13 cellular contexts compared by ENCODE assay signal in genomic region chr17:47852113-47852949, GRCh38. TPM values are rescaled to one million over a fixed set of nuclear protein-coding genes. Genes with fewer than 3 reads are reported as not detected.
DNase-seq lines count a peak whose midpoint lies in the region; ATAC-seq and TF ChIP-seq lines count a peak whose summit lies in the region.
"Had no signal": no experiment of that assay in that cellular context is flagged by ENCODE, and none has a peak within 500 bp of the region (broad histone marks: within the 10 kb centered on the region; RNA-seq: fewer than 3 reads in every experiment).

No MANE protein-coding gene starts in this region.

- H3K4me3 Mint-ChIP-seq in GM23338 (peak overlapping the region; percentile 68), brain (peak overlapping the region in 3 of 5 experiments; percentile 38 to 68 (median 57)), mesothelial cell of epicardium (peak overlapping the region; percentile 66)

- H3K14ac ChIP-seq in mesenchymal stem cell (ENCODE audit: low read length in 2 of 2): no peak overlapping the region

- H2BK5ac ChIP-seq in mesenchymal stem cell (ENCODE audit: low read depth, low read length, poor library complexity, severe bottlenecking): no peak overlapping the region

- no peaks in the 10 kb centered on the region for H3K9me3 ChIP-seq in mesenchymal stem cell (ENCODE audit: control insufficient read depth, low read length)
- H3K9me3 ChIP-seq: gastroesophageal sphincter had no signal

- H2AK5ac ChIP-seq in mesenchymal stem cell (ENCODE audit: low read length, severe bottlenecking): no peak overlapping the region

- no peak overlapping the region for H2BK12ac ChIP-seq in mesenchymal stem cell (ENCODE audit: low read length in 2 of 2)

- peaks cover 19% of the 10 kb centered on the region; the same call in 1 of the 2 replicates for H3F3A ChIP-seq in GM23338 (replicated peaks; ENCODE audit: low read depth)

- H3K9me2 ChIP-seq in GM23338 (ENCODE audit: insufficient read depth): no peaks in the 10 kb centered on the region

- peak overlapping the region; percentile 95 for H2AFZ ChIP-seq in GM23338
- H2AFZ ChIP-seq in mesenchymal stem cell (ENCODE audit: low read depth, low read length): no peak overlapping the region
- H2AFZ ChIP-seq: parathyroid adenoma had no signal

- H4K20me1 ChIP-seq in GM23338 (replicated peaks; ENCODE audit: insufficient read depth): peaks cover 4% of the 10 kb centered on the region; the same call in 1 of the 2 replicates

- H3K4me3 ChIP-seq in GM23338 (peak overlapping the region; percentile 58), mesenchymal stem cell (ENCODE audit: insufficient read depth in 1 of 2, low read depth in 1 of 2, low read length in 2 of 2) (no peak overlapping the region)

- no peak overlapping the region for H3K4ac ChIP-seq in mesenchymal stem cell (ENCODE audit: low read depth in 1 of 2, low read length in 2 of 2)

- H3K4me2 ChIP-seq in GM23338: peak overlapping the region; percentile 96
- no peak overlapping the region for H3K4me2 ChIP-seq in mesenchymal stem cell (ENCODE audit: low read length, poor library complexity, severe bottlenecking)

- H3K27ac Mint-ChIP-seq in GM23338 (no peak overlapping the region), brain (no peak overlapping the region), mesothelial cell of epicardium (peak overlapping the region; percentile 74)

- H3K79me2 ChIP-seq in GM23338 (replicated peaks; ENCODE audit: insufficient read depth): no peaks in the 10 kb centered on the region

- DNase-seq in CD1c-positive myeloid dendritic cell (ENCODE audit: extremely low spot score): peak; percentile 69
- peak; percentile 10 for DNase-seq in GM23338 (ENCODE audit: low spot score)
- no peak for DNase-seq in mesothelial cell of epicardium (ENCODE audit: low spot score in 2 of 2, unreplicated experiment in 2 of 2)
- no peak for DNase-seq in germinal center (ENCODE audit: low spot score)
- DNase-seq in mesenchymal stem cell: no peak
- DNase-seq in NCI-H1694 treated with DMSO at 0.1 percent for 48 hours (lab: John Stamatoyannopoulos, UW): no peak
- DNase-seq: amniotic stem cell; effector CD4-positive, alpha-beta T cell; GF-D8 had no signal

- peaks cover 47% of the 10 kb centered on the region for H3K4me1 Mint-ChIP-seq in GM23338
- peaks cover 14% of the 10 kb centered on the region for H3K4me1 Mint-ChIP-seq in brain
- H3K4me1 Mint-ChIP-seq in mesothelial cell of epicardium: peaks cover 62% of the 10 kb centered on the region

- no peak overlapping the region for H2BK15ac ChIP-seq in mesenchymal stem cell (ENCODE audit: low read depth, poor library complexity, severe bottlenecking)

- 55% methylated on average over 31 of the region's 32 CpGs for WGBS in mesenchymal stem cell

- no peaks in the 10 kb centered on the region for H3K79me1 ChIP-seq in mesenchymal stem cell (replicated peaks; ENCODE audit: low read length, poor library complexity, severe bottlenecking)

- H3K4me1 ChIP-seq in GM23338 (ENCODE audit: insufficient read depth): peaks cover 39% of the 10 kb centered on the region
- H3K4me1 ChIP-seq in mesenchymal stem cell (ENCODE audit: control insufficient read depth, insufficient read depth, low read depth, low read length): peaks cover 12% of the 10 kb centered on the region
- H3K4me1 ChIP-seq: parathyroid adenoma had no signal

- TF ChIP-seq CTCF in GM23338 (conservative IDR thresholded peaks at IDR 0.05; ENCODE audit: low read depth in 2 of 2): no peak
- TF ChIP-seq CTCF in brain (conservative IDR thresholded peaks at IDR 0.05): no peak
- TF ChIP-seq CTCF in mesothelial cell of epicardium (IDR thresholded peaks at IDR 0.05; ENCODE audit: unreplicated experiment): no peak

- no peak overlapping the region for H4K8ac ChIP-seq in mesenchymal stem cell (ENCODE audit: low read length)

- H3K9ac ChIP-seq in mesenchymal stem cell (ENCODE audit: low read length): no peak overlapping the region
- H3K9ac ChIP-seq: parathyroid adenoma had no signal

- H3K36me3 ChIP-seq in GM23338 (ENCODE audit: insufficient read depth): no peaks in the 10 kb centered on the region
- no peaks in the 10 kb centered on the region for H3K36me3 ChIP-seq in mesenchymal stem cell (ENCODE audit: control insufficient read depth in 1 of 2, insufficient read depth in 2 of 2, low read depth in 1 of 2, low read length in 2 of 2)
- H3K36me3 ChIP-seq: gastroesophageal sphincter had no signal

- ATAC-seq in GM23338: no peak
- ATAC-seq in HG03159 (IDR thresholded peaks at IDR 0.05; ENCODE audit: unreplicated experiment): no peak
- ATAC-seq: gastroesophageal sphincter had no signal

- no peak overlapping the region for H4K91ac ChIP-seq in mesenchymal stem cell (ENCODE audit: low read length)

- H3K18ac ChIP-seq in mesenchymal stem cell (ENCODE audit: low read depth in 1 of 2, low read length in 2 of 2): no peak overlapping the region

- no peak overlapping the region for H3K23ac ChIP-seq in mesenchymal stem cell (ENCODE audit: low read length in 2 of 2)

- H3K27me3 Mint-ChIP-seq in GM23338 (ENCODE audit: insufficient read depth, low read depth, poor library complexity) (peaks cover 85% of the 10 kb centered on the region), brain (peaks cover 97% of the 10 kb centered on the region), mesothelial cell of epicardium (ENCODE audit: low read depth) (peaks cover 50% of the 10 kb centered on the region)

- H3K36me3 Mint-ChIP-seq in GM23338 (ENCODE audit: low read depth) (no peaks in the 10 kb centered on the region), brain (no peaks in the 10 kb centered on the region), mesothelial cell of epicardium (no peaks in the 10 kb centered on the region)

- H3K9me3 Mint-ChIP-seq in GM23338: no peaks in the 10 kb centered on the region
- H3K9me3 Mint-ChIP-seq in brain: peaks cover 0 to 6% (median 0%) of the 10 kb centered on the region in 5 experiments
- H3K9me3 Mint-ChIP-seq in mesothelial cell of epicardium: no peaks in the 10 kb centered on the region

- H2BK120ac ChIP-seq in mesenchymal stem cell (ENCODE audit: low read depth, low read length): no peak overlapping the region

- H3K27ac ChIP-seq in GM23338 (ENCODE audit: low read depth) (no peak overlapping the region), mesenchymal stem cell (ENCODE audit: low read length, poor library complexity, severe bottlenecking) (no peak overlapping the region)
- H3K27ac ChIP-seq: gastroesophageal sphincter, parathyroid adenoma had no signal

- H3K27me3 ChIP-seq in GM23338 (ENCODE audit: insufficient read depth) (peaks cover 96% of the 10 kb centered on the region), mesenchymal stem cell (ENCODE audit: control insufficient read depth in 1 of 2, insufficient read depth in 1 of 2, low read length in 2 of 2) (peaks cover 93 to 95% of the 10 kb centered on the region in 2 experiments)

TF ChIP-seq in GM23338, 12 proteins besides CTCF, POLR2A, EP300 and RAD21:
- TF ChIP-seq EZH2 (IDR thresholded peaks at IDR 0.05; ENCODE audit: low read depth, unreplicated experiment): peak; percentile 84
- TF ChIP-seq EZH2phosphoT487 (IDR thresholded peaks at IDR 0.05; ENCODE audit: unreplicated experiment): no peak
- TF ChIP-seq ETS1 (IDR thresholded peaks at IDR 0.05): no peak

RNA-seq across cellular contexts. Expression of gene SP6, which starts 1.4 kb away (rescaled TPM):
- 0.82 and 1.0 TPM in 2 replicates for total RNA-seq in GM23338 (2014; rRNA removed; shearing (Covaris generic))
- polyA plus RNA-seq in GM23338 (2016; fragmentation: Nextera tagmentation; extraction: Ambion mirVana) (0.13 and 0.23 TPM in 2 replicates), brain (ENCODE audit: insufficient read depth, low read depth, low replicate concordance) (2.5 TPM)
- 15.9 to 17.6 TPM (median 16.0 TPM) in 3 replicates for total RNA-seq in mesothelial cell of epicardium
- polyA plus RNA-seq in mesenchymal stem cell (2013, experiment 1 of 2): 0.01 TPM
- 0.03 TPM for polyA plus RNA-seq in mesenchymal stem cell (2013, experiment 2 of 2)

RNA-seq across cellular contexts. Expression of gene SCRN2, which starts 11.3 kb away (rescaled TPM):
- 39.1 and 40.6 TPM in 2 replicates for total RNA-seq in GM23338 (2014; rRNA removed; shearing (Covaris generic))
- polyA plus RNA-seq in GM23338 (2016; fragmentation: Nextera tagmentation; extraction: Ambion mirVana): 44.0 and 45.5 TPM in 2 replicates
- 24.3 TPM for polyA plus RNA-seq in brain (ENCODE audit: insufficient read depth, low read depth, low replicate concordance)
- total RNA-seq in mesothelial cell of epicardium: 49.7 to 50.7 TPM (median 50.7 TPM) in 3 replicates
- polyA plus RNA-seq in mesenchymal stem cell (2013, experiment 1 of 2): 20.3 TPM
- 18.3 TPM for polyA plus RNA-seq in mesenchymal stem cell (2013, experiment 2 of 2)

RNA-seq across cellular contexts. Expression of gene LRRC46, which starts 20.9 kb away (rescaled TPM):
- total RNA-seq in GM23338 (2014; rRNA removed; shearing (Covaris generic)): 0.35 TPM in 1 of 2 replicates, not detected in the other
- polyA plus RNA-seq in GM23338 (2016; fragmentation: Nextera tagmentation; extraction: Ambion mirVana) (0.14 and 0.18 TPM in 2 replicates), brain (ENCODE audit: insufficient read depth, low read depth, low replicate concordance) (3.4 TPM)
- total RNA-seq in mesothelial cell of epicardium: 0.16 TPM in 1 of 3 replicates, not detected in the others
- polyA plus RNA-seq in mesenchymal stem cell (2013, experiment 1 of 2): 0.30 TPM
- 0.36 TPM for polyA plus RNA-seq in mesenchymal stem cell (2013, experiment 2 of 2)

RNA-seq across cellular contexts. Expression of gene MRPL10, which starts 21.0 kb away (rescaled TPM):
- 74.7 and 75.8 TPM in 2 replicates for total RNA-seq in GM23338 (2014; rRNA removed; shearing (Covaris generic))
- polyA plus RNA-seq in GM23338 (2016; fragmentation: Nextera tagmentation; extraction: Ambion mirVana) (50.2 and 53.5 TPM in 2 replicates), brain (ENCODE audit: insufficient read depth, low read depth, low replicate concordance) (61.6 TPM)
- total RNA-seq in mesothelial cell of epicardium: 41.0 to 46.5 TPM (median 45.6 TPM) in 3 replicates
- 46.1 TPM for polyA plus RNA-seq in mesenchymal stem cell (2013, experiment 1 of 2)
- 47.7 TPM for polyA plus RNA-seq in mesenchymal stem cell (2013, experiment 2 of 2)

RNA-seq across cellular contexts. Expression of gene OSBPL7, which starts 30.7 kb away (rescaled TPM):
- total RNA-seq in GM23338 (2014; rRNA removed; shearing (Covaris generic)): 8.1 and 9.8 TPM in 2 replicates
- polyA plus RNA-seq in GM23338 (2016; fragmentation: Nextera tagmentation; extraction: Ambion mirVana): 3.4 and 3.7 TPM in 2 replicates
- 6.6 TPM for polyA plus RNA-seq in brain (ENCODE audit: insufficient read depth, low read depth, low replicate concordance)
- total RNA-seq in mesothelial cell of epicardium: 21.7 to 25.1 TPM (median 22.0 TPM) in 3 replicates
- 6.5 TPM for polyA plus RNA-seq in mesenchymal stem cell (2013, experiment 1 of 2)
- 5.9 TPM for polyA plus RNA-seq in mesenchymal stem cell (2013, experiment 2 of 2)

Comparison
In these comparisons a context has a peak if more than half of its experiments do, and no peak if none do; other contexts are left out.
1. DNase-seq: peak in CD1c-positive myeloid dendritic cell (single experiment) and GM23338 (single experiment); none in mesothelial cell of epicardium (0 of 2), germinal center (single experiment), mesenchymal stem cell (single experiment) and NCI-H1694 treated with DMSO at 0.1 percent for 48 hours (single experiment).
2. Peak in every context shown above with its lines, with median percentiles within 50 percentile points of each other: H3K4me3 Mint-ChIP-seq.